Comparison of ENCODE assay signal across 1 cellular context in genomic region chr1:155084722-155085503, GRCh38.
TF ChIP-seq lines count a peak whose summit lies in the region.

No MANE protein-coding gene starts in this region.

TF ChIP-seq in HepG2, 621 proteins besides CTCF, POLR2A, EP300 and RAD21 (continued from another document and continues in another):
- 0 out of 2 replicates have a peak, but pooled peaks have one; percentile 40 for TF ChIP-seq TIGD3 (CRISPR knock-in tag; IDR thresholded peaks at IDR 0.05; ENCODE audit: borderline replicate concordance)
- TF ChIP-seq ZNF251 (CRISPR knock-in tag; IDR thresholded peaks at IDR 0.05): no peak
- no peak for TF ChIP-seq ZNF256 (CRISPR knock-in tag; conservative IDR thresholded peaks at IDR 0.05)
- no peak; the same call in 1 of the 2 replicates for TF ChIP-seq ZNF512B (CRISPR knock-in tag; IDR thresholded peaks at IDR 0.05; ENCODE audit: borderline replicate concordance)
- no peak for TF ChIP-seq NR2F2 (IDR thresholded peaks at IDR 0.05; ENCODE audit: borderline replicate concordance, low read depth)
- no peak for TF ChIP-seq ZNF816 (CRISPR knock-in tag; IDR thresholded peaks at IDR 0.05; ENCODE audit: borderline replicate concordance)
- peak; percentile 38; the same call in 1 of the 2 replicates for TF ChIP-seq ZFY (CRISPR knock-in tag; IDR thresholded peaks at IDR 0.05)
- 0 out of 2 replicates have a peak, but pooled peaks have one; percentile 6 for TF ChIP-seq ZNF292 (CRISPR knock-in tag; IDR thresholded peaks at IDR 0.05; ENCODE audit: borderline replicate concordance, low read depth)
- TF ChIP-seq ZNF350 (CRISPR knock-in tag; IDR thresholded peaks at IDR 0.05; ENCODE audit: borderline replicate concordance, low read depth): peak; percentile 71
- TF ChIP-seq MNT (IDR thresholded peaks at IDR 0.05): no peak
- TF ChIP-seq PAX8 (CRISPR knock-in tag; IDR thresholded peaks at IDR 0.05; ENCODE audit: borderline replicate concordance): no peak
- peak; percentile 44; the same call in 1 of the 2 replicates for TF ChIP-seq MIER2 (CRISPR knock-in tag; IDR thresholded peaks at IDR 0.05)
- TF ChIP-seq ZNF740 (CRISPR knock-in tag; IDR thresholded peaks at IDR 0.05): no peak
- TF ChIP-seq PHB2 (IDR thresholded peaks at IDR 0.05; ENCODE audit: partially characterized antibody): no peak
- TF ChIP-seq KLF15 (CRISPR knock-in tag; IDR thresholded peaks at IDR 0.05; ENCODE audit: borderline replicate concordance): peak; percentile 45; the same call in 1 of the 2 replicates
- no peak for TF ChIP-seq HNRNPH1 (optimal IDR thresholded peaks at IDR 0.05; ENCODE audit: low read depth, low read length)
- TF ChIP-seq ZMYM3 (CRISPR knock-in tag; IDR thresholded peaks at IDR 0.05): peak; percentile 44; the same call in 1 of the 2 replicates
- TF ChIP-seq PBX2 (CRISPR knock-in tag; IDR thresholded peaks at IDR 0.05): peak; percentile 91
- TF ChIP-seq ZNF17 (CRISPR knock-in tag; IDR thresholded peaks at IDR 0.05): no peak
- no peak for TF ChIP-seq ZFP62 (CRISPR knock-in tag; IDR thresholded peaks at IDR 0.05)
- no peak for TF ChIP-seq ONECUT2 (CRISPR knock-in tag; IDR thresholded peaks at IDR 0.05)
- TF ChIP-seq ZNF570 (CRISPR knock-in tag; IDR thresholded peaks at IDR 0.05; ENCODE audit: borderline replicate concordance): no peak
- no peak for TF ChIP-seq REXO4 (CRISPR knock-in tag; IDR thresholded peaks at IDR 0.05; ENCODE audit: borderline replicate concordance)
- TF ChIP-seq ZNF766 (CRISPR knock-in tag; IDR thresholded peaks at IDR 0.05; ENCODE audit: borderline replicate concordance): no peak
- TF ChIP-seq ZNF747 (CRISPR knock-in tag; IDR thresholded peaks at IDR 0.05; ENCODE audit: borderline replicate concordance): peak; percentile 56; the same call in 1 of the 2 replicates
- TF ChIP-seq ZNF382 (CRISPR knock-in tag; IDR thresholded peaks at IDR 0.05; ENCODE audit: borderline replicate concordance): no peak
- TF ChIP-seq ZNF317 (CRISPR knock-in tag; IDR thresholded peaks at IDR 0.05): no peak
- no peak for TF ChIP-seq ZNF451 (CRISPR knock-in tag; IDR thresholded peaks at IDR 0.05)
- no peak for TF ChIP-seq ZNF20 (CRISPR knock-in tag; IDR thresholded peaks at IDR 0.05)
- TF ChIP-seq SETDB1 (CRISPR knock-in tag; IDR thresholded peaks at IDR 0.05; ENCODE audit: borderline replicate concordance): no peak
- TF ChIP-seq ZNF660 (CRISPR knock-in tag; IDR thresholded peaks at IDR 0.05; ENCODE audit: borderline replicate concordance, low read depth): no peak
- no peak for TF ChIP-seq ATM (IDR thresholded peaks at IDR 0.05; ENCODE audit: borderline replicate concordance)
- peak; percentile 83 for TF ChIP-seq GATAD2A (CRISPR knock-in tag; IDR thresholded peaks at IDR 0.05)
- no peak for TF ChIP-seq ZBTB8A (CRISPR knock-in tag; IDR thresholded peaks at IDR 0.05; ENCODE audit: borderline replicate concordance, low read depth)
- TF ChIP-seq ZNF549 (CRISPR knock-in tag; IDR thresholded peaks at IDR 0.05): no peak
- TF ChIP-seq ZNF180 (CRISPR knock-in tag; IDR thresholded peaks at IDR 0.05; ENCODE audit: borderline replicate concordance, low read depth): no peak
- TF ChIP-seq SNAPC2 (CRISPR knock-in tag; IDR thresholded peaks at IDR 0.05): no peak; the same call in 1 of the 2 replicates
- TF ChIP-seq ELK4 (CRISPR knock-in tag; IDR thresholded peaks at IDR 0.05; ENCODE audit: borderline replicate concordance): no peak
- TF ChIP-seq MAFG (CRISPR knock-in tag; IDR thresholded peaks at IDR 0.05): no peak
- no peak for TF ChIP-seq ZNF7 (CRISPR knock-in tag; IDR thresholded peaks at IDR 0.05)
- peak; percentile 73; the same call in 1 of the 2 replicates for TF ChIP-seq ZBTB33 (CRISPR knock-in tag; IDR thresholded peaks at IDR 0.05)
- TF ChIP-seq CHD2 (IDR thresholded peaks at IDR 0.05; ENCODE audit: low read depth, low read length): no peak
- TF ChIP-seq SPEN (CRISPR knock-in tag; IDR thresholded peaks at IDR 0.05; ENCODE audit: low read depth): peak; percentile 42
- TF ChIP-seq SP5 (CRISPR knock-in tag; IDR thresholded peaks at IDR 0.05; ENCODE audit: borderline replicate concordance, low read depth): peak; percentile 53
- peak; percentile 92 for TF ChIP-seq ZFP91 (CRISPR knock-in tag; IDR thresholded peaks at IDR 0.05; ENCODE audit: borderline replicate concordance)
- no peak for TF ChIP-seq ZHX2 (IDR thresholded peaks at IDR 0.05; ENCODE audit: low read depth)
- TF ChIP-seq ZHX2 (CRISPR knock-in tag; IDR thresholded peaks at IDR 0.05; ENCODE audit: borderline replicate concordance): no peak
- TF ChIP-seq DNMT1 (CRISPR knock-in tag; IDR thresholded peaks at IDR 0.05): no peak
- peak; percentile 70 for TF ChIP-seq SMC3 (IDR thresholded peaks at IDR 0.05; ENCODE audit: low read length)
- peak; percentile 66 for TF ChIP-seq KDM5A (IDR thresholded peaks at IDR 0.05; ENCODE audit: borderline replicate concordance, low read length)
- no peak for TF ChIP-seq ZNF841 (CRISPR knock-in tag; IDR thresholded peaks at IDR 0.05; ENCODE audit: borderline replicate concordance)
